Comparison of ENCODE assay signal across 25 cellular contexts in the genomic region with DNA sequence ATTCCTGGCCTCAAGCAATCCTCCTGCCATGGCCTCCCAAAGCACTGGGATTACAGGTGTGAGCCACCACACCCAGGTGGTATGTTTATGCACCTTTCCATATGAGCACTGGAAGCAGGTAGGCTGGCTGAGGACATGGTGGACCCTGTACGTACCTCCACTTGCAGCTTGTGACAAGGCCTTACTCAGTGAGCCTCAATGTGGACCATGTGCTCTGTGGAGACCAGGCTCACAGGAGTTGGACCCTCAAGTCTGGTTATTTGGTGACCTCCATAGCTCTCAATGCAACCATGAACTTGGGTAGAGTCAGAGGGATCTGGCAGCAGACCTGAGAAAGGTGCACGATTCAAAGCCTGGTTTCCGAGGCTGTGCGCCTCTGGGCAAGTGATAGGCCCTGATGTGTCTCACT. TPM values are rescaled to one million over a fixed set of nuclear protein-coding genes. Genes with fewer than 3 reads are reported as not detected.
DNase-seq lines count a peak whose midpoint lies in the region; FAIRE-seq and TF ChIP-seq lines count a peak whose summit lies in the region.
"Had no signal": no experiment of that assay in that cellular context is flagged by ENCODE, and none has a peak within 500 bp of the region (broad histone marks: within the 10 kb centered on the region; RNA-seq: fewer than 3 reads in every experiment).

No MANE protein-coding gene starts in this region.

- DNase-seq in NCI-H748 (lab: John Stamatoyannopoulos, UW; ENCODE audit: unreplicated experiment) (peak; percentile 43), NCI-H748 treated with DMSO at 0.1 percent for 48 hours (lab: John Stamatoyannopoulos, UW) (no peak), GM12865 (ENCODE audit: low read depth) (peak; percentile 56), H1 (ENCODE audit: low read depth in 1 of 2, low spot score in 2 of 2) (no peak), NCI-H2227 treated with DMSO at 0.1 percent for 48 hours (lab: John Stamatoyannopoulos, UW) (no peak), BE2C (no peak), lower leg skin (ENCODE audit: low spot score in 2 of 2) (no peak)
- DNase-seq: activated B cell treated with CpG ODN at 0.5 μM for 24 hours; activated naive CD8-positive, alpha-beta T cell treated with anti-CD3 and anti-CD28 coated beads, Interleukin-2, amount 10 ng/mL, durations not matched to agents 7 days and 5 days; CD8-positive, alpha-beta memory T cell; glutamatergic neuron; immature natural killer cell; naive thymus-derived CD8-positive, alpha-beta T cell; NCI-H187 treated with DMSO at 0.1 percent for 48 hours; NCI-H526 treated with DMSO at 0.1 percent for 48 hours; psoas muscle had no signal

- no peaks in the 10 kb centered on the region for H3K9me3 ChIP-seq in OCI-LY3 (ENCODE audit: insufficient read depth, low read length)
- no peaks in the 10 kb centered on the region for H3K9me3 ChIP-seq in H1 (ENCODE audit: insufficient read depth in 2 of 2, low read depth in 1 of 2, low read length in 1 of 2)
- H3K9me3 ChIP-seq in BE2C, result no peaks in the 10 kb centered on the region
- H3K9me3 ChIP-seq: HAP-1, psoas muscle had no signal

- H3K9ac ChIP-seq in OCI-LY3 (ENCODE audit: low read length), result no peak overlapping the region
- H3K9ac ChIP-seq in H1 (replicated peaks in 1 of 4; ENCODE audit: extremely low read depth in 1 of 4, low read depth in 3 of 4, low read length in 3 of 4), result no peak overlapping the region

- intact Hi-C loops in lower leg skin (cut with DNase I; ENCODE audit: low total_unique reads), result loop anchor here (10.0 kb wide), 1 partner anchor 119 kb away; a partner anchor contains a TSS

- H3K79me1 ChIP-seq in H1 (ENCODE audit: low read depth, low read length), result peaks cover 4% of the 10 kb centered on the region; the same call in 1 of the 2 replicates

- H3K4ac ChIP-seq in H1 (replicated peaks; ENCODE audit: insufficient read length, low read depth, low read length), result no peak overlapping the region

- H4K5ac ChIP-seq in H1 (ENCODE audit: insufficient read length, low read depth, low read length), result no peak overlapping the region

- no peak overlapping the region for H4K91ac ChIP-seq in H1 (replicated peaks; ENCODE audit: insufficient read length, low read length)

- H3K4me2 ChIP-seq in OCI-LY3 (ENCODE audit: low read length) (no peak overlapping the region), H1 (ENCODE audit: insufficient read depth in 1 of 2, low read depth in 2 of 2, low read length in 2 of 2) (no peak overlapping the region)

- TF ChIP-seq EP300 in H1 (IDR thresholded peaks at IDR 0.05; ENCODE audit: borderline replicate concordance in 1 of 2, low read depth in 2 of 2, low read length in 2 of 2), result no peak

- TF ChIP-seq RAD21 in H1 (IDR thresholded peaks at IDR 0.05 in 1 of 2, conservative IDR thresholded peaks at IDR 0.05 in 1 of 2; ENCODE audit: low read depth in 2 of 2, low read length in 2 of 2), result no peak

- H2AFZ ChIP-seq in OCI-LY3 (ENCODE audit: low read depth, low read length) (no peak overlapping the region), H1 (ENCODE audit: low read length) (no peak overlapping the region)

- TF ChIP-seq CTCF in GM12865 (IDR thresholded peaks at IDR 0.05; ENCODE audit: insufficient read depth, low read depth, low read length, missing control alignments) (no peak), OCI-LY3 (IDR thresholded peaks at IDR 0.05; ENCODE audit: low read depth, low read length) (no peak), H1 (IDR thresholded peaks at IDR 0.05; ENCODE audit: control extremely low read depth in 1 of 3, insufficient read depth in 1 of 3, low read depth in 1 of 3, low read length in 3 of 3) (no peak), BE2C (IDR thresholded peaks at IDR 0.05; ENCODE audit: low read depth, low read length) (no peak), lower leg skin (IDR thresholded peaks at IDR 0.05) (no peak)

- no peak overlapping the region for H2AK5ac ChIP-seq in H1 (ENCODE audit: low read depth, low read length)

- no peak overlapping the region for H3K23ac ChIP-seq in H1 (ENCODE audit: insufficient read length)

- no peak overlapping the region for H3K56ac ChIP-seq in H1 (replicated peaks; ENCODE audit: insufficient read length, low read depth, low read length)

- H3K27me3 ChIP-seq in OCI-LY3 (ENCODE audit: low read depth, low read length) (no peaks in the 10 kb centered on the region), H1 (replicated peaks in 1 of 4; ENCODE audit: control insufficient read depth in 3 of 4, extremely low read depth in 1 of 4, insufficient read depth in 3 of 4, low read length in 3 of 4) (no peaks in the 10 kb centered on the region; a peak in 1 of 7 replicates), BE2C (no peaks in the 10 kb centered on the region)

- POLR2A ChIA-PET in H1 (lab: Charles Lee; ENCODE audit: partially characterized antibody), result interaction anchor here (0.6 to 15.0 kb wide), 31 partner anchors 7 to 312 kb away, joined by 3 to 275 read pairs (median 4); a partner anchor contains a TSS

- FAIRE-seq in H1 (lab: Jason Lieb, UNC), result no peak

- no peak overlapping the region for H3K14ac ChIP-seq in H1 (ENCODE audit: insufficient read length)

- H3K4me1 ChIP-seq in OCI-LY3 (ENCODE audit: low read length), result peaks cover 8% of the 10 kb centered on the region
- H3K4me1 ChIP-seq in H1 (replicated peaks in 1 of 4; ENCODE audit: control insufficient read depth in 3 of 4, insufficient read depth in 4 of 4, low read length in 3 of 4), result peaks cover 0 to 14% (median 6%) of the 10 kb centered on the region in 4 experiments; a peak in 5 of 7 replicates
- H3K4me1 ChIP-seq in BE2C, result peaks cover 14% of the 10 kb centered on the region
- H3K4me1 ChIP-seq: psoas muscle had no signal

- H2BK15ac ChIP-seq in H1 (ENCODE audit: low read length), result no peak overlapping the region

- 75% methylated on average over 4 of the region's 4 CpGs; no CpG with 5 or more reads in 1 of the 2 experiments for WGBS in H1 (ENCODE audit: extremely low coverage in 1 of 2, insufficient coverage in 1 of 2, insufficient read length in 1 of 2, insufficient replicate concordance in 2 of 2, low coverage in 1 of 2, low lambda C conversion rate in 2 of 2, missing lambda C conversion rate in 1 of 2), 2 experiments
- 42 to 76% methylated on average over 4 of the region's 4 CpGs for WGBS in lower leg skin, 2 donors

- H3K18ac ChIP-seq in H1 (ENCODE audit: extremely low read depth, low read length), result 0 out of 2 replicates have a peak overlapping the region, but pooled peaks have one; percentile 14

- no peak overlapping the region for H4K8ac ChIP-seq in H1 (ENCODE audit: extremely low read depth, insufficient read depth, low read length)

- H2BK12ac ChIP-seq in H1 (ENCODE audit: low read depth, low read length), result no peak overlapping the region

- no peak overlapping the region for H2BK120ac ChIP-seq in H1 (replicated peaks; ENCODE audit: low read depth, low read length)

- CTCF ChIA-PET in H1 (lab: Charles Lee; ENCODE audit: partially characterized antibody), result interaction anchor here (0.9 to 2.3 kb wide), 8 partner anchors 11 to 411 kb away, joined by 3 to 15 read pairs (median 6); a partner anchor contains a TSS

- H3K79me2 ChIP-seq in OCI-LY3 (ENCODE audit: low read length), result peaks cover 23% of the 10 kb centered on the region
- H3K79me2 ChIP-seq in H1 (ENCODE audit: control insufficient read depth in 1 of 2, insufficient read depth in 2 of 2, low read length in 2 of 2), result peaks cover 0 to 11% of the 10 kb centered on the region in 2 experiments; a peak in 2 of 4 replicates

- H3K27ac ChIP-seq in OCI-LY3 (ENCODE audit: low read length) (0 out of 2 replicates have a peak overlapping the region, but pooled peaks have one; percentile 3), H1 (ENCODE audit: low read depth, low read length) (no peak overlapping the region)
- H3K27ac ChIP-seq: psoas muscle had no signal

- H4K20me1 ChIP-seq in OCI-LY3 (ENCODE audit: insufficient read depth, low read length) (peaks cover 58% of the 10 kb centered on the region), H1 (replicated peaks in 1 of 2; ENCODE audit: control insufficient read depth in 1 of 2, insufficient read depth in 2 of 2, low read length in 2 of 2) (peaks cover 40 to 43% of the 10 kb centered on the region in 2 experiments)

- no peak overlapping the region for H2BK20ac ChIP-seq in H1 (ENCODE audit: low read length)

- peak; percentile 15 to 63; a peak in 2 of 3 replicates for TF ChIP-seq POLR2A in H1 (IDR thresholded peaks at IDR 0.05; ENCODE audit: control extremely low read depth in 1 of 2, low read depth in 2 of 2, low read length in 2 of 2)
- no peak for TF ChIP-seq POLR2A in lower leg skin (IDR thresholded peaks at IDR 0.05)

- H3K23me2 ChIP-seq in H1 (ENCODE audit: low read depth, low read length), result no peaks in the 10 kb centered on the region; the same call in 1 of the 2 replicates

- H3K4me3 ChIP-seq in GM12865 (ENCODE audit: low read depth, low read length) (no peak overlapping the region), OCI-LY3 (ENCODE audit: low read length) (no peak overlapping the region), H1 (ENCODE audit: extremely low read depth in 1 of 4, insufficient read depth in 2 of 4, low read depth in 3 of 4, low read length in 4 of 4) (no peak overlapping the region), BE2C (ENCODE audit: low read depth, low read length) (no peak overlapping the region), lower leg skin (ENCODE audit: low read depth, poor library complexity, severe bottlenecking) (no peak overlapping the region)
- H3K4me3 ChIP-seq: HAP-1, psoas muscle had no signal

- H3K36me3 ChIP-seq in OCI-LY3 (replicated peaks; ENCODE audit: low read depth, low read length) (peaks cover 50% of the 10 kb centered on the region), H1 (ENCODE audit: control insufficient read depth in 2 of 4, insufficient read depth in 4 of 4, low read length in 3 of 4) (peaks cover 19 to 46% (median 34%) of the 10 kb centered on the region in 4 experiments; a peak in 7 of 8 replicates), BE2C (peaks cover 45% of the 10 kb centered on the region)

- H2BK5ac ChIP-seq in H1 (ENCODE audit: low read depth, low read length), result no peak overlapping the region

RNA-seq across cellular contexts. Expression of a gene that starts 5.5 kb away (rescaled TPM):
- not detected in 2 replicates for total RNA-seq in H1 (2021; fragmentation: NEBNext Ultra II Directional; extraction: Animal tissue kit (Norgen Biotek cat#: 25700))
- polyA plus RNA-seq in H1 (2011; rRNA removed), result not detected in 2 replicates
- not detected for polyA plus RNA-seq in H1 (2011; cell fraction: cytosol; rRNA removed)
- polyA plus RNA-seq in H1 (2011; cell fraction: nucleus; rRNA removed), result not detected
- not detected in 4 replicates for polyA plus RNA-seq in H1 (2012, experiment 1 of 2)
- polyA plus RNA-seq in H1 (2012, experiment 2 of 2), result not detected
- not detected for polyA plus RNA-seq in H1 (2013, experiment 1 of 2)
- not detected for polyA plus RNA-seq in H1 (2013, experiment 2 of 2)
- not detected in 2 replicates for polyA minus RNA-seq in H1 (2011; rRNA and poly(A)+ RNA removed)
- polyA minus RNA-seq in H1 (2011; cell fraction: cytosol; rRNA and poly(A)+ RNA removed), result not detected
- not detected for polyA minus RNA-seq in H1 (2011; cell fraction: nucleus; rRNA and poly(A)+ RNA removed)
- polyA plus RNA-seq in BE2C (2012; ENCODE audit: insufficient read depth, insufficient read length, low read depth), result 0.54 TPM
- 1 to 10 TPM in 1 of 4 donors, under 1 TPM in 1, not detected in 2; 0.58 to 3.1 TPM for total RNA-seq in lower leg skin
- total RNA-seq: activated B cell treated with CpG ODN at 0.5 μM for 24 hours; activated naive CD8-positive, alpha-beta T cell treated with anti-CD3 and anti-CD28 coated beads, Interleukin-2, amount 10 ng/mL, durations not matched to agents 7 days and 5 days; CD8-positive, alpha-beta memory T cell; dermis microvascular lymphatic vessel endothelial cell; esophagus mucosa; G401; HT-29; lung microvascular endothelial cell; naive thymus-derived CD8-positive, alpha-beta T cell; psoas muscle; RPMI7951; ureter had no signal
- polyA plus RNA-seq: CD8-positive, alpha-beta memory T cell; immature natural killer cell; psoas muscle had no signal

RNA-seq across cellular contexts. Expression of a gene that starts 25.4 kb away (rescaled TPM):
- not detected in 2 replicates for total RNA-seq in H1 (2021; fragmentation: NEBNext Ultra II Directional; extraction: Animal tissue kit (Norgen Biotek cat#: 25700))
- not detected in 2 replicates for polyA plus RNA-seq in H1 (2011; rRNA removed)
- not detected for polyA plus RNA-seq in H1 (2011; cell fraction: cytosol; rRNA removed)
- polyA plus RNA-seq in H1 (2011; cell fraction: nucleus; rRNA removed), result not detected
- not detected in 4 replicates for polyA plus RNA-seq in H1 (2012, experiment 1 of 2)
- polyA plus RNA-seq in H1 (2012, experiment 2 of 2), result not detected
- polyA plus RNA-seq in H1 (2013, experiment 1 of 2), result not detected
- polyA plus RNA-seq in H1 (2013, experiment 2 of 2), result not detected
- polyA minus RNA-seq in H1 (2011; rRNA and poly(A)+ RNA removed), result not detected in 2 replicates
- polyA minus RNA-seq in H1 (2011; cell fraction: cytosol; rRNA and poly(A)+ RNA removed), result not detected
- not detected for polyA minus RNA-seq in H1 (2011; cell fraction: nucleus; rRNA and poly(A)+ RNA removed)
- polyA plus RNA-seq in BE2C (2012; ENCODE audit: insufficient read depth, insufficient read length, low read depth), result not detected
- total RNA-seq in lower leg skin, result not detected
- total RNA-seq: activated B cell treated with CpG ODN at 0.5 μM for 24 hours; activated naive CD8-positive, alpha-beta T cell treated with anti-CD3 and anti-CD28 coated beads, Interleukin-2, amount 10 ng/mL, durations not matched to agents 7 days and 5 days; CD8-positive, alpha-beta memory T cell; dermis microvascular lymphatic vessel endothelial cell; esophagus mucosa; G401; HT-29; lung microvascular endothelial cell; naive thymus-derived CD8-positive, alpha-beta T cell; psoas muscle; RPMI7951; ureter had no signal
- polyA plus RNA-seq: CD8-positive, alpha-beta memory T cell; immature natural killer cell; naive thymus-derived CD8-positive, alpha-beta T cell; psoas muscle had no signal

RNA-seq across cellular contexts. Expression of a gene that starts 27.9 kb away (rescaled TPM):
- 3.4 and 4.8 TPM in 2 replicates for total RNA-seq in H1 (2021; fragmentation: NEBNext Ultra II Directional; extraction: Animal tissue kit (Norgen Biotek cat#: 25700))
- polyA plus RNA-seq in H1 (2011; rRNA removed), result 4.0 and 5.8 TPM in 2 replicates
- 4.8 TPM for polyA plus RNA-seq in H1 (2011; cell fraction: cytosol; rRNA removed)
- 7.1 TPM for polyA plus RNA-seq in H1 (2011; cell fraction: nucleus; rRNA removed)
- 5.2 to 6.7 TPM (median 5.7 TPM) in 4 replicates for polyA plus RNA-seq in H1 (2012, experiment 1 of 2)
- polyA plus RNA-seq in H1 (2012, experiment 2 of 2), result 4.1 TPM
- 6.2 TPM for polyA plus RNA-seq in H1 (2013, experiment 1 of 2)
- 5.8 TPM for polyA plus RNA-seq in H1 (2013, experiment 2 of 2)
- polyA minus RNA-seq in H1 (2011; rRNA and poly(A)+ RNA removed), result 0.63 and 1.4 TPM in 2 replicates
- 1.3 TPM for polyA minus RNA-seq in H1 (2011; cell fraction: cytosol; rRNA and poly(A)+ RNA removed)
- 2.9 TPM for polyA minus RNA-seq in H1 (2011; cell fraction: nucleus; rRNA and poly(A)+ RNA removed)
- polyA plus RNA-seq in BE2C (2012; ENCODE audit: insufficient read depth, insufficient read length, low read depth), result 4.9 TPM
- 10 to 100 TPM; 35.9 to 49.9 (median 46.6) TPM for total RNA-seq in lower leg skin
- total RNA-seq: dermis microvascular lymphatic vessel endothelial cell; G401; lung microvascular endothelial cell; naive thymus-derived CD8-positive, alpha-beta T cell; RPMI7951 had no signal
- polyA plus RNA-seq: CD8-positive, alpha-beta memory T cell; immature natural killer cell; naive thymus-derived CD8-positive, alpha-beta T cell had no signal

RNA-seq across cellular contexts. Expression of a gene that starts 37.7 kb away (rescaled TPM):
- not detected in 2 replicates for total RNA-seq in H1 (2021; fragmentation: NEBNext Ultra II Directional; extraction: Animal tissue kit (Norgen Biotek cat#: 25700))
- polyA plus RNA-seq in H1 (2011; rRNA removed), result not detected in 2 replicates
- 0.06 TPM for polyA plus RNA-seq in H1 (2011; cell fraction: cytosol; rRNA removed)
- polyA plus RNA-seq in H1 (2011; cell fraction: nucleus; rRNA removed), result 0.20 TPM
- polyA plus RNA-seq in H1 (2012, experiment 1 of 2), result not detected in 4 replicates
- not detected for polyA plus RNA-seq in H1 (2012, experiment 2 of 2)
- polyA plus RNA-seq in H1 (2013, experiment 1 of 2), result 0.04 TPM
- not detected for polyA plus RNA-seq in H1 (2013, experiment 2 of 2)
- polyA minus RNA-seq in H1 (2011; rRNA and poly(A)+ RNA removed), result not detected in 2 replicates
- not detected for polyA minus RNA-seq in H1 (2011; cell fraction: cytosol; rRNA and poly(A)+ RNA removed)
- not detected for polyA minus RNA-seq in H1 (2011; cell fraction: nucleus; rRNA and poly(A)+ RNA removed)
- not detected for polyA plus RNA-seq in BE2C (2012; ENCODE audit: insufficient read depth, insufficient read length, low read depth)
- total RNA-seq in lower leg skin, result not detected
- total RNA-seq: activated B cell treated with CpG ODN at 0.5 μM for 24 hours; activated naive CD8-positive, alpha-beta T cell treated with anti-CD3 and anti-CD28 coated beads, Interleukin-2, amount 10 ng/mL, durations not matched to agents 7 days and 5 days; CD8-positive, alpha-beta memory T cell; dermis microvascular lymphatic vessel endothelial cell; esophagus mucosa; G401; HT-29; lung microvascular endothelial cell; naive thymus-derived CD8-positive, alpha-beta T cell; psoas muscle; RPMI7951; ureter had no signal
- polyA plus RNA-seq: CD8-positive, alpha-beta memory T cell; immature natural killer cell; naive thymus-derived CD8-positive, alpha-beta T cell; psoas muscle had no signal

RNA-seq across cellular contexts. Expression of a gene that starts 59.0 kb away (rescaled TPM):
- total RNA-seq in H1 (2021; fragmentation: NEBNext Ultra II Directional; extraction: Animal tissue kit (Norgen Biotek cat#: 25700)), result not detected in 2 replicates
- polyA plus RNA-seq in H1 (2011; rRNA removed), result 0.08 and 0.25 TPM in 2 replicates
- 0.13 TPM for polyA plus RNA-seq in H1 (2011; cell fraction: cytosol; rRNA removed)
- polyA plus RNA-seq in H1 (2011; cell fraction: nucleus; rRNA removed), result 0.86 TPM
- polyA plus RNA-seq in H1 (2012, experiment 1 of 2), result 0.15 TPM in 1 of 4 replicates, not detected in the others
- polyA plus RNA-seq in H1 (2012, experiment 2 of 2), result not detected
- 0.04 TPM for polyA plus RNA-seq in H1 (2013, experiment 1 of 2)
- 0.06 TPM for polyA plus RNA-seq in H1 (2013, experiment 2 of 2)
- polyA minus RNA-seq in H1 (2011; rRNA and poly(A)+ RNA removed), result 0.61 and 0.69 TPM in 2 replicates
- polyA minus RNA-seq in H1 (2011; cell fraction: cytosol; rRNA and poly(A)+ RNA removed), result not detected
- polyA minus RNA-seq in H1 (2011; cell fraction: nucleus; rRNA and poly(A)+ RNA removed), result not detected
- not detected for polyA plus RNA-seq in BE2C (2012; ENCODE audit: insufficient read depth, insufficient read length, low read depth)
- total RNA-seq in lower leg skin, result 100 to 1,000 TPM in 1 of 4 donors, 10 to 100 TPM in 1, 1 to 10 TPM in 1, under 1 TPM in 1; 0.13 to 119 (median 10.4) TPM
- total RNA-seq: activated B cell treated with CpG ODN at 0.5 μM for 24 hours; activated naive CD8-positive, alpha-beta T cell treated with anti-CD3 and anti-CD28 coated beads, Interleukin-2, amount 10 ng/mL, durations not matched to agents 7 days and 5 days; CD8-positive, alpha-beta memory T cell; dermis microvascular lymphatic vessel endothelial cell; esophagus mucosa; G401; HT-29; lung microvascular endothelial cell; naive thymus-derived CD8-positive, alpha-beta T cell; psoas muscle; RPMI7951; ureter had no signal
- polyA plus RNA-seq: CD8-positive, alpha-beta memory T cell; immature natural killer cell; naive thymus-derived CD8-positive, alpha-beta T cell; psoas muscle had no signal

Comparison
In these comparisons a context has a peak if more than half of its experiments do, and no peak if none do; other contexts are left out.
1. DNase-seq: peak in NCI-H748 (single experiment) and GM12865 (single experiment); none in NCI-H748 treated with DMSO at 0.1 percent for 48 hours (single experiment), H1 (0 of 2), NCI-H2227 treated with DMSO at 0.1 percent for 48 hours (single experiment), BE2C (single experiment) and lower leg skin (0 of 2).
2. POLR2A ChIP-seq: peak in H1 (2 of 2); none in lower leg skin (0 of 2).